19 cellular contexts compared by ENCODE assay signal in genomic region chr11:98155696-98156095, GRCh38.
DNase-seq lines count a peak whose midpoint lies in the region; ATAC-seq and TF ChIP-seq lines count a peak whose summit lies in the region.
"Had no signal": no experiment of that assay in that cellular context is flagged by ENCODE, and none has a peak within 500 bp of the region (broad histone marks: within the 10 kb centered on the region; RNA-seq: fewer than 3 reads in every experiment).

No MANE protein-coding gene starts in this region.

- H3K4me3 ChIP-seq in LNCaP clone FGC (ENCODE audit: low read depth, low read length) (no peak overlapping the region), fibroblast of pulmonary artery (replicated peaks; ENCODE audit: low read depth, low read length) (no peak overlapping the region)
- H3K4me3 ChIP-seq: GM12878 had no signal

- DNase-seq in LNCaP clone FGC (ENCODE audit: low read depth) (peak; percentile 21), NCI-H2081 treated with DMSO at 0.1 percent for 48 hours (lab: John Stamatoyannopoulos, UW) (peak; percentile 51), SHP77 (lab: John Stamatoyannopoulos, UW) (peak; percentile 51 to 54), fibroblast of pulmonary artery (ENCODE audit: low read depth) (peak; percentile 68), HK-2 (ENCODE audit: unreplicated experiment) (no peak), anterior cingulate cortex (lab: John Stamatoyannopoulos, UW) (no peak)
- DNase-seq: BE2C; CD4-positive, CD25-positive, alpha-beta regulatory T cell; DND-41; H9; HFFc6; KBM-7; NCI-H1694; NCI-H510A treated with DMSO at 0.1 percent for 48 hours; NK-92 treated with Interleukin-12 subunit alpha and Interleukin-12 subunit beta, amount 100 ng/mL, for 24 hours; T-helper 1 cell had no signal

- ATAC-seq in HG02840 (IDR thresholded peaks at IDR 0.05; ENCODE audit: low FRiP score, unreplicated experiment) = no peak
- ATAC-seq: GM12878, HepG2 had no signal

- TF ChIP-seq CTCF in LNCaP clone FGC (IDR thresholded peaks at IDR 0.05; ENCODE audit: control insufficient read depth, extremely low read depth, insufficient read depth) (no peak), fibroblast of pulmonary artery (IDR thresholded peaks at IDR 0.05; ENCODE audit: low read length, missing control alignments) (no peak)

Comparison
In these comparisons a context has a peak if more than half of its experiments do, and no peak if none do; other contexts are left out.
1. DNase-seq: peak in LNCaP clone FGC (single experiment), NCI-H2081 treated with DMSO at 0.1 percent for 48 hours (single experiment), SHP77 (2 of 2) and fibroblast of pulmonary artery (single experiment); none in HK-2 (single experiment) and anterior cingulate cortex (0 of 58).